ENCODE assay signal across 15 cellular contexts in the genomic region with DNA sequence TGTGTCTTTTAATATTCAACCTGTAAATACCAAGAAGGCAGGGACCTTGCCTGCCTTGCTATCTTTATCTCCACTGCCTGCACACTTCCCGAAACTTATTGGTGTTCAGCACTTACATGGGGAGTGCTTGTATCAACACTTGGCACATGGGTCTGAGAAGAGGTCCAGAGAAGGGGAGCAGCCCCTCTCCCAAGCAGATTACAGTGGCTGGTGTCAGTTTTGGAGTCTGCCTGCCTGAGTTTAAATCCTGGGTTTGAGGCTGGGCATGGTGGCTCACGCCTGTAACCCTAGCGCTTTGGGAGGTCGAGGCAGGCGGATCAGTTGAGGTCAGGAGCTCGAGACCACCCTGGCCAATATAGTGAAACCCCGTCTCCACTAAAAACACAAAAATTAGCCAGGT.
"Had no signal": no experiment of that assay in that cellular context is flagged by ENCODE, and none has a peak within 500 bp of the region (broad histone marks: within the 10 kb centered on the region; RNA-seq: fewer than 3 reads in every experiment).

No MANE protein-coding gene starts in this region.

- H3K27ac ChIP-seq: brain microvascular endothelial cell, esophagus squamous epithelium, gastroesophageal sphincter, heart right ventricle had no signal

- H3K27me3 ChIP-seq: brain microvascular endothelial cell, esophagus squamous epithelium, gastroesophageal sphincter, heart right ventricle had no signal

- FAIRE-seq: bronchial epithelial cell, colon had no signal

- H3K4me3 Mint-ChIP-seq: activated CD8-positive, alpha-beta T cell treated with anti-CD3 and anti-CD28 coated beads for 36 hours; activated naive CD8-positive, alpha-beta T cell; activated T-cell treated with anti-CD3 and anti-CD28 coated beads, Interleukin-2, amount 50 U/mL, for 4 hours; activated T-helper 17 cell treated with anti-CD3 and anti-CD28 coated beads, Interleukin-2, amount 50 U/mL, for 72 hours; T-helper 17 cell; T-helper 2 cell treated with Interferon-gamma antibody and Interleukin-4, amounts not matched to agents 5 μg/mL and 100 μg/mL, for 36 hours; WTC11 had no signal

- DNase-seq: amniotic stem cell, esophagus squamous epithelium, foreskin melanocyte had no signal

- H3K9me3 Mint-ChIP-seq: activated CD8-positive, alpha-beta T cell treated with anti-CD3 and anti-CD28 coated beads for 36 hours; activated T-cell treated with anti-CD3 and anti-CD28 coated beads, Interleukin-2, amount 50 U/mL, for 4 hours; activated T-helper 17 cell treated with anti-CD3 and anti-CD28 coated beads, Interleukin-2, amount 50 U/mL, for 72 hours had no signal

- H3K9me3 ChIP-seq: esophagus squamous epithelium, gastroesophageal sphincter had no signal

- H3K27ac Mint-ChIP-seq: activated CD8-positive, alpha-beta T cell treated with anti-CD3 and anti-CD28 coated beads for 36 hours; activated naive CD8-positive, alpha-beta T cell; activated T-helper 17 cell treated with anti-CD3 and anti-CD28 coated beads, Interleukin-2, amount 50 U/mL, for 72 hours; T-helper 17 cell; T-helper 2 cell treated with Interferon-gamma antibody and Interleukin-4, amounts not matched to agents 5 μg/mL and 100 μg/mL, for 36 hours; WTC11 had no signal

- H3K4me3 ChIP-seq: esophagus squamous epithelium, gastroesophageal sphincter, heart right ventricle had no signal

- H3K27me3 Mint-ChIP-seq: activated CD8-positive, alpha-beta T cell treated with anti-CD3 and anti-CD28 coated beads for 36 hours; activated naive CD8-positive, alpha-beta T cell; activated T-helper 17 cell treated with anti-CD3 and anti-CD28 coated beads, Interleukin-2, amount 50 U/mL, for 72 hours; T-helper 17 cell had no signal

- H3K36me3 ChIP-seq: brain microvascular endothelial cell had no signal
